Comparison of ENCODE assay signal across 16 cellular contexts in the genomic region with DNA sequence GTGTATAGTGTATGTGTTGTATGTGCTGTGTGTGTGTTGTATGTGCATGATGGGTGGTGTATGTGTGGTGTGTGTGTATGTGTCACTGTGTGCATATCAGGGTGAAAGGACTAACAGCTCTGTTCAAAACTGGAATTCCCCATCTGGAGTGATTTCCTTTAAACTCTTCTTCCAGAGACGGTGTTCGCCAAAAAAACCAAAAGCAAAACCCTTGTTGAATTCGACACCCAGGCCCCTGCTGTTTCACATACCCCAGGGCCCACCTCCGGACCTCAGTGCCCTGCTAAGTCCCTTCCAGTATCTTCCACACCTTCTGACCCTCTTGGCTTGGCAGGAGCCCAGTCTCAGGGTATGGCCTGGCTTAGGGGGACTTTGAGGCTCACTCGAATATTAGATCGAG. TPM values are rescaled to one million over a fixed set of nuclear protein-coding genes. Genes with fewer than 3 reads are reported as not detected.
A peak's percentile ranks its signal among the peaks of the same experiment; 100 is the strongest.
DNase-seq lines count a peak whose midpoint lies in the region; ATAC-seq and TF ChIP-seq lines count a peak whose summit lies in the region.
"Had no signal": no experiment of that assay in that cellular context is flagged by ENCODE, and none has a peak within 500 bp of the region (broad histone marks: within the 10 kb centered on the region; RNA-seq: fewer than 3 reads in every experiment).

No MANE protein-coding gene starts in this region.

- intact Hi-C loops in lower lobe of right lung (cut with DNase I): no loop called here

- H3K27ac ChIP-seq in lower lobe of right lung: no peak overlapping the region
- H3K27ac ChIP-seq: SK-N-MC, vagina had no signal

- ATAC-seq in HG03354 (IDR thresholded peaks at IDR 0.05; ENCODE audit: poor library complexity, severe bottlenecking, unreplicated experiment): no peak
- no peak for ATAC-seq in lower lobe of right lung
- ATAC-seq: natural killer cell had no signal

- H3K4me1 ChIP-seq in lower lobe of right lung: no peaks in the 10 kb centered on the region
- H3K4me1 ChIP-seq: vagina had no signal

- H3K9me3 ChIP-seq in lower lobe of right lung: no peaks in the 10 kb centered on the region
- H3K9me3 ChIP-seq: vagina had no signal

- in situ Hi-C loops in astrocyte of the cerebellum (cut with HindIII; ENCODE audit: low sequenced_read_pairs): no loop called here

- H3K4me3 ChIP-seq in astrocyte of the cerebellum (ENCODE audit: low read depth, low read length): no peak overlapping the region
- no peak overlapping the region for H3K4me3 ChIP-seq in lower lobe of right lung
- H3K4me3 ChIP-seq: SK-N-MC, vagina had no signal

- no peaks in the 10 kb centered on the region for H3K27me3 ChIP-seq in lower lobe of right lung (ENCODE audit: low read depth)
- H3K27me3 ChIP-seq: vagina had no signal

- no peaks in the 10 kb centered on the region for H3K36me3 ChIP-seq in lower lobe of right lung
- H3K36me3 ChIP-seq: vagina had no signal

- no peak for TF ChIP-seq CTCF in astrocyte of the cerebellum (IDR thresholded peaks at IDR 0.05; ENCODE audit: low read depth, low read length, missing control alignments)
- no peak for TF ChIP-seq CTCF in lower lobe of right lung (IDR thresholded peaks at IDR 0.05)

- peak; percentile 21 for DNase-seq in stimulated activated CD4-positive, alpha-beta T cell treated with anti-CD3 and anti-CD28 coated beads, Interleukin-15, amount 100 ng/mL, for 24 hours
- DNase-seq in stimulated activated CD4-positive, alpha-beta T cell treated with anti-CD3 and anti-CD28 coated beads, Interleukin-4, amount 100 ng/mL, for 1 hour: no peak
- DNase-seq in astrocyte of the cerebellum (ENCODE audit: low read depth): peak; percentile 55
- DNase-seq in iris pigment epithelial cell (ENCODE audit: low read depth): peak; percentile 49
- DNase-seq in NCI-H1694 (lab: John Stamatoyannopoulos, UW): no peak
- DNase-seq in lower lobe of right lung: no peak
- DNase-seq in cerebellar nuclear complex (lab: John Stamatoyannopoulos, UW): no peak
- DNase-seq: activated CD4-positive, alpha-beta T cell treated with anti-CD3 and anti-CD28 coated beads, Interleukin-2, amount 50 U/mL, for 4 hours; endodermal cell; H9; natural killer cell; NCI-H2029; NCI-H510A treated with DMSO at 0.1 percent for 48 hours had no signal

RNA-seq across cellular contexts. Expression of a gene that starts 44.9 kb away (rescaled TPM):
- total RNA-seq in lower lobe of right lung: 76.3 TPM

Comparison
In these comparisons a context has a peak if more than half of its experiments do, and no peak if none do; other contexts are left out.
1. DNase-seq: peak in stimulated activated CD4-positive, alpha-beta T cell treated with anti-CD3 and anti-CD28 coated beads, Interleukin-15, amount 100 ng/mL, for 24 hours (single experiment), astrocyte of the cerebellum (single experiment) and iris pigment epithelial cell (single experiment); none in stimulated activated CD4-positive, alpha-beta T cell treated with anti-CD3 and anti-CD28 coated beads, Interleukin-4, amount 100 ng/mL, for 1 hour (single experiment), NCI-H1694 (single experiment), lower lobe of right lung (single experiment) and cerebellar nuclear complex (0 of 2).